In genomic region chr2:224392545-224392944, GRCh38 we compare ENCODE assay signal across 31 cellular contexts. TPM values are rescaled to one million over a fixed set of nuclear protein-coding genes. Genes with fewer than 3 reads are reported as not detected.
"Had no signal": no experiment of that assay in that cellular context is flagged by ENCODE, and none has a peak within 500 bp of the region (broad histone marks: within the 10 kb centered on the region; RNA-seq: fewer than 3 reads in every experiment).

No MANE protein-coding gene starts in this region.

- H3K9me3 Mint-ChIP-seq: dendritic cell treated with granulocyte-macrophage colony-stimulating factor and Interleukin-4, amounts not matched to agents 40 ng/mL and 50 ng/mL, for 4 days; naive thymus-derived CD8-positive, alpha-beta T cell had no signal

- H3K9me3 ChIP-seq: colonic mucosa, esophagus squamous epithelium, lower lobe of right lung, ovary, psoas muscle, sigmoid colon, thoracic aorta, tibial nerve, upper lobe of left lung had no signal

- H3K4me3 ChIP-seq: colonic mucosa, esophagus squamous epithelium, lower lobe of right lung, ovary, psoas muscle, sigmoid colon, thoracic aorta, tibial nerve, upper lobe of left lung had no signal

- H3K27me3 Mint-ChIP-seq: dendritic cell treated with granulocyte-macrophage colony-stimulating factor and Interleukin-4, amounts not matched to agents 40 ng/mL and 50 ng/mL, for 4 days; stimulated activated memory B cell treated with anti-CD40 and anti-IgM and Interleukin-4, amounts not matched to agents 10 μg/mL and 1 μg/mL and 100 μg/mL, for 72 hours had no signal

- ATAC-seq: left colon; left ventricle myocardium superior; lower lobe of right lung; naive thymus-derived CD8-positive, alpha-beta T cell; psoas muscle; right cardiac atrium; stimulated activated memory B cell treated with anti-CD40 and anti-IgM and Interleukin-4, amounts not matched to agents 10 μg/mL and 1 μg/mL and 100 μg/mL, for 72 hours; stimulated activated naive CD8-positive, alpha-beta T cell treated with anti-CD3 and anti-CD28 coated beads, Interleukin-15, Interleukin-2, amounts not matched to agents 100 U/mL and 50 U/mL, for 24 hours had no signal

- FAIRE-seq: urothelium cell line had no signal

- H3K27ac ChIP-seq: colonic mucosa, esophagus squamous epithelium, lower lobe of right lung, ovary, psoas muscle, sigmoid colon, thoracic aorta, tibial nerve, upper lobe of left lung had no signal

- H3K36me3 Mint-ChIP-seq: immature natural killer cell; naive thymus-derived CD8-positive, alpha-beta T cell; stimulated activated memory B cell treated with anti-CD40 and anti-IgM and Interleukin-4, amounts not matched to agents 10 μg/mL and 1 μg/mL and 100 μg/mL, for 72 hours had no signal

- H3K27ac Mint-ChIP-seq: dendritic cell treated with granulocyte-macrophage colony-stimulating factor and Interleukin-4, amounts not matched to agents 40 ng/mL and 50 ng/mL, for 4 days; endodermal cell; immature natural killer cell; nephron progenitor cell; stimulated activated memory B cell treated with anti-CD40 and anti-IgM and Interleukin-4, amounts not matched to agents 10 μg/mL and 1 μg/mL and 100 μg/mL, for 72 hours had no signal

- H3K27me3 ChIP-seq: colonic mucosa, esophagus squamous epithelium, ovary, sigmoid colon, tibial nerve, upper lobe of left lung had no signal

- H3K36me3 ChIP-seq: colonic mucosa, esophagus squamous epithelium, lower lobe of right lung, ovary, sigmoid colon, thoracic aorta, tibial nerve, upper lobe of left lung had no signal

- H3K4me1 ChIP-seq: colonic mucosa, esophagus squamous epithelium, lower lobe of right lung, psoas muscle, sigmoid colon, tibial nerve had no signal

- H3K4me3 Mint-ChIP-seq: dendritic cell treated with granulocyte-macrophage colony-stimulating factor and Interleukin-4, amounts not matched to agents 40 ng/mL and 50 ng/mL, for 4 days; endodermal cell; immature natural killer cell; naive thymus-derived CD8-positive, alpha-beta T cell; nephron progenitor cell; stimulated activated memory B cell treated with anti-CD40 and anti-IgM and Interleukin-4, amounts not matched to agents 10 μg/mL and 1 μg/mL and 100 μg/mL, for 72 hours had no signal

- H3K4me1 Mint-ChIP-seq: endodermal cell; nephron progenitor cell; stimulated activated memory B cell treated with anti-CD40 and anti-IgM and Interleukin-4, amounts not matched to agents 10 μg/mL and 1 μg/mL and 100 μg/mL, for 72 hours had no signal

- DNase-seq: colonic mucosa; effector CD8-positive, alpha-beta T cell; endodermal cell; esophagus squamous epithelium; foreskin melanocyte; hypothalamus; immature natural killer cell; islet precursor cell; kidney glomerular epithelial cell; left colon; left ventricle myocardium superior; lower lobe of right lung; naive thymus-derived CD8-positive, alpha-beta T cell; nephron progenitor cell; nucleus accumbens; ovary; posterior cingulate gyrus; psoas muscle; right cardiac atrium; sigmoid colon; stimulated activated CD4-positive, alpha-beta T cell treated with anti-CD3 and anti-CD28 coated beads, Interleukin-2, amount 100 ng/mL, for 24 hours; stimulated activated CD4-positive, alpha-beta T cell treated with anti-CD3 and anti-CD28 coated beads, Interleukin-4, amount 100 ng/mL, for 24 hours; stimulated activated naive CD8-positive, alpha-beta T cell treated with anti-CD3 and anti-CD28 coated beads, Interleukin-15, Interleukin-2, amounts not matched to agents 100 U/mL and 50 U/mL, for 24 hours; substantia nigra; upper lobe of left lung had no signal

RNA-seq across cellular contexts. Expression of gene FAM124B, which starts 9.4 kb away (rescaled TPM):
- total RNA-seq: epithelial cell of proximal tubule; naive thymus-derived CD8-positive, alpha-beta T cell had no signal
